1 cellular context compared by ENCODE assay signal in genomic region chr11:103326070-103326794, GRCh38.
TF ChIP-seq lines count a peak whose summit lies in the region.

No MANE protein-coding gene starts in this region.

TF ChIP-seq in GM23338, 12 proteins besides CTCF, POLR2A, EP300 and RAD21 (continued from another document):
- TF ChIP-seq ZNF462 (CRISPR knock-in tag; IDR thresholded peaks at IDR 0.05) (no peak), POLR2AphosphoS5 (IDR thresholded peaks at IDR 0.05; ENCODE audit: low read depth) (no peak), CREB1 (CRISPR knock-in tag; IDR thresholded peaks at IDR 0.05; ENCODE audit: low read depth) (no peak), STAT1 (IDR thresholded peaks at IDR 0.05; ENCODE audit: unreplicated experiment) (no peak), ZNF331 (CRISPR knock-in tag; IDR thresholded peaks at IDR 0.05; ENCODE audit: low read depth) (no peak), NANOG (IDR thresholded peaks at IDR 0.05; ENCODE audit: borderline replicate concordance) (no peak)
